In the genomic region with DNA sequence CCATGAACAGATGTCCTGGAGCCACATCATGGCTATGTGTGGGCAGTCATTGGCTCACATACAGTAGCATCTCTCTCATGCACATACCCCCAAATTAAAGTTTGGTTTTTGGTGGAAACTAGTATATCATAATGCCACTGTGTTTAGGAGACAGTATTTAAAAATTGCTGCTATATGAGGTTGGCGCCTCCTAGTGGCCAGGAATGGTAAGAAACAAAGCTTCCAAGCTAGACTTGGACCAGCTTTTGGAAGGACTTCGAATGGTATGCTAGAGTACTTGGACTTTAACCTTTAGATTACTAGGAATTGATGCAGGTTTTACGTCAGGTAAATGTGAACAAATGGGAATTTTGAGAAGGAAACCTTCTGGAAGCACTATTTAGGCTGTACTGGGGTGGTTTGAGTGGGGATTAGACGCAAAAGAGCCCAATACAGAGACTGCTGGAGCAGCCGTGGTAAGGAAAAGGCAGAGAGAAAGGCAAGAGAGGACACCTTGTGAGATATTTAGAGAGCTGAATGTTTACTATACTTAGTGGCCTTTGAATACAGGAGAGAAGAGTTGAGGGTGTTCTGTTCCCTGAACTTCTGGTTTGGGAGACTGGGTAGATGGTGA, we compare ENCODE assay signal across 8 cellular contexts. TPM values are rescaled to one million over a fixed set of nuclear protein-coding genes. Genes with fewer than 3 reads are reported as not detected.
DNase-seq lines count a peak whose midpoint lies in the region; ATAC-seq and TF ChIP-seq lines count a peak whose summit lies in the region.

No MANE protein-coding gene starts in this region.

- H3K4me3 Mint-ChIP-seq in activated T-cell treated with anti-CD3 and anti-CD28 coated beads, Interleukin-2, amount 50 U/mL, for 24 hours = no peak overlapping the region
- no peak overlapping the region for H3K4me3 Mint-ChIP-seq in activated CD8-positive, alpha-beta memory T cell treated with anti-CD3 and anti-CD28 coated beads, Interleukin-2, amount 10 ng/mL, durations not matched to agents 7 days and 5 days

- H3K36me3 Mint-ChIP-seq in activated T-cell treated with anti-CD3 and anti-CD28 coated beads, Interleukin-2, amount 50 U/mL, for 24 hours (ENCODE audit: low read depth) = no peaks in the 10 kb centered on the region
- no peaks in the 10 kb centered on the region for H3K36me3 Mint-ChIP-seq in activated CD8-positive, alpha-beta memory T cell treated with anti-CD3 and anti-CD28 coated beads, Interleukin-2, amount 10 ng/mL, durations not matched to agents 7 days and 5 days

- no peak for TF ChIP-seq POLR2A in spleen (IDR thresholded peaks at IDR 0.05)

- H3K27ac ChIP-seq in foreskin keratinocyte (no peak overlapping the region), spleen (no peak overlapping the region)

- H3K27ac Mint-ChIP-seq in activated T-cell treated with anti-CD3 and anti-CD28 coated beads, Interleukin-2, amount 50 U/mL, for 24 hours = no peak overlapping the region
- H3K27ac Mint-ChIP-seq in activated CD8-positive, alpha-beta memory T cell treated with anti-CD3 and anti-CD28 coated beads, Interleukin-2, amount 10 ng/mL, durations not matched to agents 7 days and 5 days = no peak overlapping the region

- H3K9me3 Mint-ChIP-seq in activated T-cell treated with anti-CD3 and anti-CD28 coated beads, Interleukin-2, amount 50 U/mL, for 24 hours = no peaks in the 10 kb centered on the region
- no peaks in the 10 kb centered on the region for H3K9me3 Mint-ChIP-seq in activated CD8-positive, alpha-beta memory T cell treated with anti-CD3 and anti-CD28 coated beads, Interleukin-2, amount 10 ng/mL, durations not matched to agents 7 days and 5 days (ENCODE audit: low read depth)

- H3K9me3 ChIP-seq in spleen = no peaks in the 10 kb centered on the region

- 42 to 49% (median 46%) methylated on average over 5 of the region's 5 CpGs for WGBS in spleen, 5 donors

- ATAC-seq in GM21723 (IDR thresholded peaks at IDR 0.05; ENCODE audit: unreplicated experiment) (peak; percentile 83), foreskin keratinocyte (peak; percentile 77)
- no peak for ATAC-seq in activated CD8-positive, alpha-beta memory T cell treated with anti-CD3 and anti-CD28 coated beads, Interleukin-2, amount 10 ng/mL, durations not matched to agents 7 days and 5 days

- H3K4me1 ChIP-seq in foreskin keratinocyte = no peaks in the 10 kb centered on the region
- no peaks in the 10 kb centered on the region for H3K4me1 ChIP-seq in spleen

- H3K4me1 Mint-ChIP-seq in activated T-cell treated with anti-CD3 and anti-CD28 coated beads, Interleukin-2, amount 50 U/mL, for 24 hours (ENCODE audit: low read depth) = no peaks in the 10 kb centered on the region
- no peaks in the 10 kb centered on the region for H3K4me1 Mint-ChIP-seq in activated CD8-positive, alpha-beta memory T cell treated with anti-CD3 and anti-CD28 coated beads, Interleukin-2, amount 10 ng/mL, durations not matched to agents 7 days and 5 days

- H3K36me3 ChIP-seq in spleen = no peaks in the 10 kb centered on the region

- intact Hi-C loops in spleen (cut with DNase I; ENCODE audit: low total_unique reads) = no loop called here

- peaks cover 9% of the 10 kb centered on the region for H3K27me3 Mint-ChIP-seq in activated T-cell treated with anti-CD3 and anti-CD28 coated beads, Interleukin-2, amount 50 U/mL, for 24 hours
- H3K27me3 Mint-ChIP-seq in activated CD8-positive, alpha-beta memory T cell treated with anti-CD3 and anti-CD28 coated beads, Interleukin-2, amount 10 ng/mL, durations not matched to agents 7 days and 5 days = peaks cover 2% of the 10 kb centered on the region

- peak; percentile 78 for TF ChIP-seq CTCF in foreskin keratinocyte (conservative IDR thresholded peaks at IDR 0.05)
- TF ChIP-seq CTCF in spleen (IDR thresholded peaks at IDR 0.05 in 8 of 11, conservative IDR thresholded peaks at IDR 0.05 in 3 of 11) = peak in 9 of 11 experiments; percentile 22 to 77 (median 64)

- H3K4me3 ChIP-seq in spleen = no peak overlapping the region

- peak; percentile 16 for DNase-seq in activated T-cell treated with anti-CD3 and anti-CD28 coated beads for 24 hours (ENCODE audit: low read depth)
- no peak for DNase-seq in activated T-cell treated with anti-CD3 and anti-CD28 coated beads, Interleukin-2, amount 50 U/mL, for 24 hours
- peak; percentile 32 for DNase-seq in MV-4-11 (lab: John Stamatoyannopoulos, UW)
- DNase-seq in activated CD8-positive, alpha-beta memory T cell treated with anti-CD3 and anti-CD28 coated beads, Interleukin-2, amount 10 ng/mL, durations not matched to agents 7 days and 5 days = peak; percentile 55
- peak in 1 of 2 donors; percentile 40 for DNase-seq in foreskin keratinocyte
- no peak for DNase-seq in spleen
- DNase-seq in effector CD8-positive, alpha-beta T cell (lab: John Stamatoyannopoulos, UW) = no peak

- CTCF ChIA-PET in activated CD8-positive, alpha-beta memory T cell treated with anti-CD3 and anti-CD28 coated beads, Interleukin-2, amount 10 ng/mL, durations not matched to agents 7 days and 5 days (lab: Charles Lee) = interaction anchor here (0.6 to 1.4 kb wide), 11 partner anchors 9 to 314 kb away, joined by 3 to 7 read pairs (median 4); no protein-coding TSS in a partner anchor

- peaks cover 20% of the 10 kb centered on the region for H3K27me3 ChIP-seq in foreskin keratinocyte
- peaks cover 0 to 6% (median 0%) of the 10 kb centered on the region in 7 donors for H3K27me3 ChIP-seq in spleen (replicated peaks in 1 of 7)

RNA-seq across cellular contexts. Expression of gene PRSS35, which starts 23.8 kb away (rescaled TPM):
- not detected for total RNA-seq in activated CD8-positive, alpha-beta memory T cell treated with anti-CD3 and anti-CD28 coated beads, Interleukin-2, amount 10 ng/mL, durations not matched to agents 7 days and 5 days
- not detected in 2 replicates for total RNA-seq in foreskin keratinocyte
- polyA plus RNA-seq in foreskin keratinocyte = not detected in 2 replicates
- under 1 TPM in 6 of 7 donors, not detected in 1; 0.26 to 0.46 (median 0.35) TPM for total RNA-seq in spleen
- polyA plus RNA-seq in spleen = under 1 TPM; 0.06 to 0.14 (median 0.07) TPM

Comparison
In these comparisons a context has a peak if more than half of its experiments do, and no peak if none do; other contexts are left out.
1. DNase-seq: peak in activated T-cell treated with anti-CD3 and anti-CD28 coated beads for 24 hours (single experiment), MV-4-11 (single experiment) and activated CD8-positive, alpha-beta memory T cell treated with anti-CD3 and anti-CD28 coated beads, Interleukin-2, amount 10 ng/mL, durations not matched to agents 7 days and 5 days (single experiment); none in activated T-cell treated with anti-CD3 and anti-CD28 coated beads, Interleukin-2, amount 50 U/mL, for 24 hours (single experiment), spleen (single experiment) and effector CD8-positive, alpha-beta T cell (single experiment).